In the genomic region with DNA sequence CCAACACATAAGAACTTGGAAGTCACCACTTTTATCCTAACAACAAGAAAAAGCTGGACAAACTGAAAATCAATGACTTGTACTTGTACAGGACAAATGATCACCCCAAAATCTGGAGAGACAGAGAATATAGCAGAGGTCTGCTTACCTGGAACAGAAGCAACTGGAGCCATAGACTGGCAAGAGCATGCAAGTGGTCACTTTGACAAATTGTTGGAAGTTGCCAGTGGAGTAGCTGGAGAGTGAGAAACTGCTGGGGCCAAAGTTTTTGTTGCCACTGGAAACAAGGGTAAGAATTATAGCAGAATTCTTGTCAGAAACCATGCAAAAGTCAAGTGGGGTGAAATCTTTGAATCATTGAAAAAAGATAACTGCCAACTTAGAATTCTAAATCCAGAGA, we compare ENCODE assay signal across 8 cellular contexts. TPM values are rescaled to one million over a fixed set of nuclear protein-coding genes. Genes with fewer than 3 reads are reported as not detected.
"Had no signal": no experiment of that assay in that cellular context is flagged by ENCODE, and none has a peak within 500 bp of the region (broad histone marks: within the 10 kb centered on the region; RNA-seq: fewer than 3 reads in every experiment).

No MANE protein-coding gene starts in this region.

- FAIRE-seq: G401.6, GM12878, GM12891, GM18507, GM19239 had no signal

- DNase-seq: GDM1, GF-D8 had no signal

- H3K4me3 ChIP-seq: GM12878 had no signal

RNA-seq across cellular contexts. Expression of a gene that starts 35.2 kb away (rescaled TPM):
- total RNA-seq: G401, GM12878 had no signal
- polyA plus RNA-seq: GM12878 had no signal
